Comparison of ENCODE assay signal across 1 cellular context in genomic region chr19:46985532-46986415, GRCh38.
TF ChIP-seq lines count a peak whose summit lies in the region.

No MANE protein-coding gene starts in this region.

TF ChIP-seq in HepG2, 621 proteins besides CTCF, POLR2A, EP300 and RAD21 (continues in another document):
- TF ChIP-seq ZNF646 (CRISPR knock-in tag; IDR thresholded peaks at IDR 0.05) (no peak), RFX1 (IDR thresholded peaks at IDR 0.05) (no peak), ZHX1 (CRISPR knock-in tag; IDR thresholded peaks at IDR 0.05; ENCODE audit: low read depth) (no peak), MIXL1 (CRISPR knock-in tag; IDR thresholded peaks at IDR 0.05) (no peak), KLF13 (CRISPR knock-in tag; IDR thresholded peaks at IDR 0.05) (no peak), SAP130 (CRISPR knock-in tag; IDR thresholded peaks at IDR 0.05; ENCODE audit: low read depth) (peak; percentile 25; the same call in 1 of the 2 replicates), ZNF780A (CRISPR knock-in tag; IDR thresholded peaks at IDR 0.05) (no peak), ZNF350 (CRISPR knock-in tag; IDR thresholded peaks at IDR 0.05; ENCODE audit: borderline replicate concordance, low read depth) (no peak), TFAP4 (IDR thresholded peaks at IDR 0.05; ENCODE audit: borderline replicate concordance, low read depth) (no peak), KLF11 (CRISPR knock-in tag; IDR thresholded peaks at IDR 0.05) (no peak), SALL2 (CRISPR knock-in tag; IDR thresholded peaks at IDR 0.05) (no peak), FOXM1 (CRISPR knock-in tag; IDR thresholded peaks at IDR 0.05) (no peak), FOXC1 (CRISPR knock-in tag; IDR thresholded peaks at IDR 0.05; ENCODE audit: borderline replicate concordance) (no peak), ZNF3 (CRISPR knock-in tag; IDR thresholded peaks at IDR 0.05) (no peak), ZFP90 (CRISPR knock-in tag; IDR thresholded peaks at IDR 0.05; ENCODE audit: borderline replicate concordance) (no peak), ZNF644 (CRISPR knock-in tag; IDR thresholded peaks at IDR 0.05; ENCODE audit: low read depth) (0 out of 2 replicates have a peak, but pooled peaks have one; percentile 32), ZBTB40 (IDR thresholded peaks at IDR 0.05) (no peak), ZBTB40 (CRISPR knock-in tag; IDR thresholded peaks at IDR 0.05) (no peak), ZNF121 (CRISPR knock-in tag; IDR thresholded peaks at IDR 0.05) (no peak), ZNF557 (CRISPR knock-in tag; IDR thresholded peaks at IDR 0.05) (no peak), SIN3B (IDR thresholded peaks at IDR 0.05; ENCODE audit: low read length) (no peak), ZNF264 (CRISPR knock-in tag; IDR thresholded peaks at IDR 0.05) (no peak), TIGD3 (CRISPR knock-in tag; IDR thresholded peaks at IDR 0.05; ENCODE audit: borderline replicate concordance) (no peak), KDM2A (CRISPR knock-in tag; IDR thresholded peaks at IDR 0.05; ENCODE audit: borderline replicate concordance, low read depth) (no peak), SIX4 (CRISPR knock-in tag; IDR thresholded peaks at IDR 0.05) (no peak), MYC (CRISPR knock-in tag; IDR thresholded peaks at IDR 0.05; ENCODE audit: borderline replicate concordance) (0 out of 2 replicates have a peak, but pooled peaks have one; percentile 31), ZNF691 (CRISPR knock-in tag; IDR thresholded peaks at IDR 0.05; ENCODE audit: borderline replicate concordance, low read depth) (0 out of 2 replicates have a peak, but pooled peaks have one; percentile 62)
- TF ChIP-seq, protein P1, sequence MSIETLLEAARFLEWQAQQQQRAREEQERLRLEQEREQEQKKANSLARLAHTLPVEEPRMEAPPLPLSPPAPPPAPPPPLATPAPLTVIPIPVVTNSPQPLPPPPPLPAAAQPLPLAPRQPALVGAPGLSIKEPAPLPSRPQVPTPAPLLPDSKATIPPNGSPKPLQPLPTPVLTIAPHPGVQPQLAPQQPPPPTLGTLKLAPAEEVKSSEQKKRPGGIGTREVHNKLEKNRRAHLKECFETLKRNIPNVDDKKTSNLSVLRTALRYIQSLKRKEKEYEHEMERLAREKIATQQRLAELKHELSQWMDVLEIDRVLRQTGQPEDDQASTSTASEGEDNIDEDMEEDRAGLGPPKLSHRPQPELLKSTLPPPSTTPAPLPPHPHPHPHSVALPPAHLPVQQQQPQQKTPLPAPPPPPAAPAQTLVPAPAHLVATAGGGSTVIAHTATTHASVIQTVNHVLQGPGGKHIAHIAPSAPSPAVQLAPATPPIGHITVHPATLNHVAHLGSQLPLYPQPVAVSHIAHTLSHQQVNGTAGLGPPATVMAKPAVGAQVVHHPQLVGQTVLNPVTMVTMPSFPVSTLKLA (IDR thresholded peaks at IDR 0.05), result peak; percentile 51
- TF ChIP-seq, protein P2, sequence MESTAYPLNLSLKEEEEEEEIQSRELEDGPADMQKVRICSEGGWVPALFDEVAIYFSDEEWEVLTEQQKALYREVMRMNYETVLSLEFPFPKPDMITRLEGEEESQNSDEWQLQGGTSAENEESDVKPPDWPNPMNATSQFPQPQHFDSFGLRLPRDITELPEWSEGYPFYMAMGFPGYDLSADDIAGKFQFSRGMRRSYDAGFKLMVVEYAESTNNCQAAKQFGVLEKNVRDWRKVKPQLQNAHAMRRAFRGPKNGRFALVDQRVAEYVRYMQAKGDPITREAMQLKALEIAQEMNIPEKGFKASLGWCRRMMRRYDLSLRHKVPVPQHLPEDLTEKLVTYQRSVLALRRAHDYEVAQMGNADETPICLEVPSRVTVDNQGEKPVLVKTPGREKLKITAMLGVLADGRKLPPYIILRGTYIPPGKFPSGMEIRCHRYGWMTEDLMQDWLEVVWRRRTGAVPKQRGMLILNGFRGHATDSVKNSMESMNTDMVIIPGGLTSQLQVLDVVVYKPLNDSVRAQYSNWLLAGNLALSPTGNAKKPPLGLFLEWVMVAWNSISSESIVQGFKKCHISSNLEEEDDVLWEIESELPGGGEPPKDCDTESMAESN (CRISPR knock-in tag; conservative IDR thresholded peaks at IDR 0.05), result 0 out of 2 replicates have a peak, but pooled peaks have one; percentile 26
- TF ChIP-seq, protein P3, sequence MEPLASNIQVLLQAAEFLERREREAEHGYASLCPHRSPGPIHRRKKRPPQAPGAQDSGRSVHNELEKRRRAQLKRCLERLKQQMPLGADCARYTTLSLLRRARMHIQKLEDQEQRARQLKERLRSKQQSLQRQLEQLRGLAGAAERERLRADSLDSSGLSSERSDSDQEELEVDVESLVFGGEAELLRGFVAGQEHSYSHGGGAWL (CRISPR knock-in tag; IDR thresholded peaks at IDR 0.05), result no peak
